Comparison of ENCODE assay signal across 1 cellular context in genomic region chr19:12833747-12834417, GRCh38.
TF ChIP-seq lines count a peak whose summit lies in the region.

No MANE protein-coding gene starts in this region.

TF ChIP-seq in HEK293, 187 proteins besides CTCF, POLR2A, EP300 and RAD21 (continued from another document):
- no peak for TF ChIP-seq PRDM2 (tag by site-specific recombination; IDR thresholded peaks at IDR 0.05; ENCODE audit: borderline replicate concordance)
- no peak for TF ChIP-seq SCRT2 (tag by site-specific recombination; IDR thresholded peaks at IDR 0.05)
- peak; percentile 94 for TF ChIP-seq ZNF398 (tag by site-specific recombination; IDR thresholded peaks at IDR 0.05)
- TF ChIP-seq ZNF274 (IDR thresholded peaks at IDR 0.05; ENCODE audit: low read length): no peak
- no peak for TF ChIP-seq ZNF274 (tag by site-specific recombination; IDR thresholded peaks at IDR 0.05; ENCODE audit: borderline replicate concordance)
- TF ChIP-seq ZNF660 (tag by site-specific recombination; IDR thresholded peaks at IDR 0.05): no peak
- TF ChIP-seq ZNF174 (tag by site-specific recombination; IDR thresholded peaks at IDR 0.05): no peak
- TF ChIP-seq ZSCAN4 (tag by site-specific recombination; IDR thresholded peaks at IDR 0.05): no peak
- no peak for TF ChIP-seq ZNF626 (tag by site-specific recombination; IDR thresholded peaks at IDR 0.05)
- TF ChIP-seq, protein P1, sequence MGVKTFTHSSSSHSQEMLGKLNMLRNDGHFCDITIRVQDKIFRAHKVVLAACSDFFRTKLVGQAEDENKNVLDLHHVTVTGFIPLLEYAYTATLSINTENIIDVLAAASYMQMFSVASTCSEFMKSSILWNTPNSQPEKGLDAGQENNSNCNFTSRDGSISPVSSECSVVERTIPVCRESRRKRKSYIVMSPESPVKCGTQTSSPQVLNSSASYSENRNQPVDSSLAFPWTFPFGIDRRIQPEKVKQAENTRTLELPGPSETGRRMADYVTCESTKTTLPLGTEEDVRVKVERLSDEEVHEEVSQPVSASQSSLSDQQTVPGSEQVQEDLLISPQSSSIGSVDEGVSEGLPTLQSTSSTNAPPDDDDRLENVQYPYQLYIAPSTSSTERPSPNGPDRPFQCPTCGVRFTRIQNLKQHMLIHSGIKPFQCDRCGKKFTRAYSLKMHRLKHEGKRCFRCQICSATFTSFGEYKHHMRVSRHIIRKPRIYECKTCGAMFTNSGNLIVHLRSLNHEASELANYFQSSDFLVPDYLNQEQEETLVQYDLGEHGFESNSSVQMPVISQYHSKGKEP (tag by site-specific recombination; IDR thresholded peaks at IDR 0.05): no peak
- TF ChIP-seq PRDM1 (tag by site-specific recombination; IDR thresholded peaks at IDR 0.05): no peak
TF ChIP-seq in HEK293: peak in this region for 27.
